Comparison of ENCODE assay signal across 1 cellular context in genomic region chr17:14471052-14471451, GRCh38.
A peak's percentile ranks its signal among the peaks of the same experiment; 100 is the strongest.
TF ChIP-seq lines count a peak whose summit lies in the region.

No MANE protein-coding gene starts in this region.

TF ChIP-seq in HepG2, 621 proteins besides CTCF, POLR2A, EP300 and RAD21 (continued from another document):
- TF ChIP-seq PHB2 (IDR thresholded peaks at IDR 0.05; ENCODE audit: partially characterized antibody) (no peak), RELA (CRISPR knock-in tag; IDR thresholded peaks at IDR 0.05) (no peak), ZNF879 (CRISPR knock-in tag; IDR thresholded peaks at IDR 0.05) (no peak), RNF2 (conservative IDR thresholded peaks at IDR 0.05; ENCODE audit: low read depth) (no peak), ZNF619 (CRISPR knock-in tag; IDR thresholded peaks at IDR 0.05) (no peak), TEAD3 (CRISPR knock-in tag; optimal IDR thresholded peaks at IDR 0.05; ENCODE audit: borderline replicate concordance) (peak; percentile 90), ELF4 (CRISPR knock-in tag; IDR thresholded peaks at IDR 0.05; ENCODE audit: borderline replicate concordance) (no peak), FOXP1 (IDR thresholded peaks at IDR 0.05) (no peak), FOXP1 (CRISPR knock-in tag; IDR thresholded peaks at IDR 0.05) (peak; percentile 63; the same call in 1 of the 2 replicates), ZNF333 (CRISPR knock-in tag; IDR thresholded peaks at IDR 0.05; ENCODE audit: borderline replicate concordance) (no peak), TCF7 (IDR thresholded peaks at IDR 0.05; ENCODE audit: low read depth) (no peak), SRY (CRISPR knock-in tag; IDR thresholded peaks at IDR 0.05) (no peak), SNRNP70 (IDR thresholded peaks at IDR 0.05; ENCODE audit: low read depth, low read length) (no peak), ZNF468 (CRISPR knock-in tag; IDR thresholded peaks at IDR 0.05) (no peak), ZNF331 (CRISPR knock-in tag; IDR thresholded peaks at IDR 0.05) (peak; percentile 80), KDM6A (CRISPR knock-in tag; IDR thresholded peaks at IDR 0.05; ENCODE audit: low read depth) (no peak), ZNF788 (CRISPR knock-in tag; IDR thresholded peaks at IDR 0.05; ENCODE audit: borderline replicate concordance) (no peak), ZBTB42 (CRISPR knock-in tag; IDR thresholded peaks at IDR 0.05) (0 out of 2 replicates have a peak, but pooled peaks have one; percentile 37), GZF1 (CRISPR knock-in tag; IDR thresholded peaks at IDR 0.05) (no peak), ZNF292 (CRISPR knock-in tag; IDR thresholded peaks at IDR 0.05; ENCODE audit: borderline replicate concordance, low read depth) (peak; percentile 29; the same call in 1 of the 2 replicates), ZFX (CRISPR knock-in tag; IDR thresholded peaks at IDR 0.05; ENCODE audit: low read depth) (peak; percentile 44), TBP (CRISPR knock-in tag; IDR thresholded peaks at IDR 0.05) (no peak), BORCS8-MEF2B (CRISPR knock-in tag; IDR thresholded peaks at IDR 0.05) (no peak), ZNF430 (CRISPR knock-in tag; IDR thresholded peaks at IDR 0.05) (0 out of 2 replicates have a peak, but pooled peaks have one; percentile 47), ZC3H4 (CRISPR knock-in tag; IDR thresholded peaks at IDR 0.05; ENCODE audit: borderline replicate concordance) (no peak), ZNF512 (CRISPR knock-in tag; IDR thresholded peaks at IDR 0.05) (no peak), RCOR2 (CRISPR knock-in tag; IDR thresholded peaks at IDR 0.05) (peak; percentile 78), MEF2D (CRISPR knock-in tag; IDR thresholded peaks at IDR 0.05) (no peak), ATRX (CRISPR knock-in tag; IDR thresholded peaks at IDR 0.05; ENCODE audit: borderline replicate concordance) (no peak), ZNF317 (CRISPR knock-in tag; IDR thresholded peaks at IDR 0.05) (no peak), GATA4 (IDR thresholded peaks at IDR 0.05; ENCODE audit: borderline replicate concordance, low read depth) (no peak), FOXK1 (CRISPR knock-in tag; IDR thresholded peaks at IDR 0.05; ENCODE audit: borderline replicate concordance, low read depth) (peak; percentile 45; the same call in 1 of the 2 replicates), IRF2 (CRISPR knock-in tag; IDR thresholded peaks at IDR 0.05) (peak; percentile 78), BCL6 (CRISPR knock-in tag; IDR thresholded peaks at IDR 0.05) (peak; percentile 60), MYC (CRISPR knock-in tag; IDR thresholded peaks at IDR 0.05; ENCODE audit: borderline replicate concordance) (no peak), ZNF841 (CRISPR knock-in tag; IDR thresholded peaks at IDR 0.05; ENCODE audit: borderline replicate concordance) (no peak), SRSF9 (IDR thresholded peaks at IDR 0.05; ENCODE audit: borderline replicate concordance, insufficient read depth, low read depth, low read length, poor library complexity, severe bottlenecking) (no peak), CREB1 (IDR thresholded peaks at IDR 0.05) (no peak), CREB1 (CRISPR knock-in tag; IDR thresholded peaks at IDR 0.05) (0 out of 2 replicates have a peak, but pooled peaks have one; percentile 24), ZNF644 (CRISPR knock-in tag; IDR thresholded peaks at IDR 0.05; ENCODE audit: low read depth) (peak; percentile 56; the same call in 1 of the 2 replicates), ARHGAP35 (CRISPR knock-in tag; IDR thresholded peaks at IDR 0.05; ENCODE audit: borderline replicate concordance) (no peak), ZNF441 (CRISPR knock-in tag; IDR thresholded peaks at IDR 0.05; ENCODE audit: borderline replicate concordance) (peak; percentile 36; the same call in 1 of the 2 replicates), SMARCE1 (IDR thresholded peaks at IDR 0.05; ENCODE audit: borderline replicate concordance) (no peak), MIER3 (CRISPR knock-in tag; IDR thresholded peaks at IDR 0.05; ENCODE audit: borderline replicate concordance) (no peak), RFX3 (CRISPR knock-in tag; IDR thresholded peaks at IDR 0.05) (no peak), WIZ (CRISPR knock-in tag; IDR thresholded peaks at IDR 0.05) (no peak), SP5 (CRISPR knock-in tag; IDR thresholded peaks at IDR 0.05; ENCODE audit: borderline replicate concordance, low read depth) (peak; percentile 85), KAT2B (IDR thresholded peaks at IDR 0.05; ENCODE audit: borderline replicate concordance, low read depth, low read length) (no peak)
- TF ChIP-seq, protein P1, sequence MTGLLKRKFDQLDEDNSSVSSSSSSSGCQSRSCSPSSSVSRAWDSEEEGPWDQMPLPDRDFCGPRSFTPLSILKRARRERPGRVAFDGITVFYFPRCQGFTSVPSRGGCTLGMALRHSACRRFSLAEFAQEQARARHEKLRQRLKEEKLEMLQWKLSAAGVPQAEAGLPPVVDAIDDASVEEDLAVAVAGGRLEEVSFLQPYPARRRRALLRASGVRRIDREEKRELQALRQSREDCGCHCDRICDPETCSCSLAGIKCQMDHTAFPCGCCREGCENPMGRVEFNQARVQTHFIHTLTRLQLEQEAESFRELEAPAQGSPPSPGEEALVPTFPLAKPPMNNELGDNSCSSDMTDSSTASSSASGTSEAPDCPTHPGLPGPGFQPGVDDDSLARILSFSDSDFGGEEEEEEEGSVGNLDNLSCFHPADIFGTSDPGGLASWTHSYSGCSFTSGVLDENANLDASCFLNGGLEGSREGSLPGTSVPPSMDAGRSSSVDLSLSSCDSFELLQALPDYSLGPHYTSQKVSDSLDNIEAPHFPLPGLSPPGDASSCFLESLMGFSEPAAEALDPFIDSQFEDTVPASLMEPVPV (CRISPR knock-in tag; IDR thresholded peaks at IDR 0.05) = no peak
- TF ChIP-seq, protein P2, sequence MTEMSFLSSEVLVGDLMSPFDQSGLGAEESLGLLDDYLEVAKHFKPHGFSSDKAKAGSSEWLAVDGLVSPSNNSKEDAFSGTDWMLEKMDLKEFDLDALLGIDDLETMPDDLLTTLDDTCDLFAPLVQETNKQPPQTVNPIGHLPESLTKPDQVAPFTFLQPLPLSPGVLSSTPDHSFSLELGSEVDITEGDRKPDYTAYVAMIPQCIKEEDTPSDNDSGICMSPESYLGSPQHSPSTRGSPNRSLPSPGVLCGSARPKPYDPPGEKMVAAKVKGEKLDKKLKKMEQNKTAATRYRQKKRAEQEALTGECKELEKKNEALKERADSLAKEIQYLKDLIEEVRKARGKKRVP (CRISPR knock-in tag; IDR thresholded peaks at IDR 0.05) = no peak
- TF ChIP-seq, protein P3, sequence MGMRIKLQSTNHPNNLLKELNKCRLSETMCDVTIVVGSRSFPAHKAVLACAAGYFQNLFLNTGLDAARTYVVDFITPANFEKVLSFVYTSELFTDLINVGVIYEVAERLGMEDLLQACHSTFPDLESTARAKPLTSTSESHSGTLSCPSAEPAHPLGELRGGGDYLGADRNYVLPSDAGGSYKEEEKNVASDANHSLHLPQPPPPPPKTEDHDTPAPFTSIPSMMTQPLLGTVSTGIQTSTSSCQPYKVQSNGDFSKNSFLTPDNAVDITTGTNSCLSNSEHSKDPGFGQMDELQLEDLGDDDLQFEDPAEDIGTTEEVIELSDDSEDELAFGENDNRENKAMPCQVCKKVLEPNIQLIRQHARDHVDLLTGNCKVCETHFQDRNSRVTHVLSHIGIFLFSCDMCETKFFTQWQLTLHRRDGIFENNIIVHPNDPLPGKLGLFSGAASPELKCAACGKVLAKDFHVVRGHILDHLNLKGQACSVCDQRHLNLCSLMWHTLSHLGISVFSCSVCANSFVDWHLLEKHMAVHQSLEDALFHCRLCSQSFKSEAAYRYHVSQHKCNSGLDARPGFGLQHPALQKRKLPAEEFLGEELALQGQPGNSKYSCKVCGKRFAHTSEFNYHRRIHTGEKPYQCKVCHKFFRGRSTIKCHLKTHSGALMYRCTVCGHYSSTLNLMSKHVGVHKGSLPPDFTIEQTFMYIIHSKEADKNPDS (CRISPR knock-in tag; IDR thresholded peaks at IDR 0.05) = no peak
- TF ChIP-seq, protein P4, sequence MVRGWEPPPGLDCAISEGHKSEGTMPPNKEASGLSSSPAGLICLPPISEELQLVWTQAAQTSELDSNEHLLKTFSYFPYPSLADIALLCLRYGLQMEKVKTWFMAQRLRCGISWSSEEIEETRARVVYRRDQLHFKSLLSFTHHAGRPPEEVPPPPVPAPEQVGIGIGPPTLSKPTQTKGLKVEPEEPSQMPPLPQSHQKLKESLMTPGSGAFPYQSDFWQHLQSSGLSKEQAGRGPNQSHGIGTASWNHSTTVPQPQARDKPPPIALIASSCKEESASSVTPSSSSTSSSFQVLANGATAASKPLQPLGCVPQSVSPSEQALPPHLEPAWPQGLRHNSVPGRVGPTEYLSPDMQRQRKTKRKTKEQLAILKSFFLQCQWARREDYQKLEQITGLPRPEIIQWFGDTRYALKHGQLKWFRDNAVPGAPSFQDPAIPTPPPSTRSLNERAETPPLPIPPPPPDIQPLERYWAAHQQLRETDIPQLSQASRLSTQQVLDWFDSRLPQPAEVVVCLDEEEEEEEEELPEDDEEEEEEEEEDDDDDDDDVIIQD (CRISPR knock-in tag; IDR thresholded peaks at IDR 0.05; ENCODE audit: low read depth) = peak; percentile 65; the same call in 1 of the 2 replicates
- TF ChIP-seq, protein P5, sequence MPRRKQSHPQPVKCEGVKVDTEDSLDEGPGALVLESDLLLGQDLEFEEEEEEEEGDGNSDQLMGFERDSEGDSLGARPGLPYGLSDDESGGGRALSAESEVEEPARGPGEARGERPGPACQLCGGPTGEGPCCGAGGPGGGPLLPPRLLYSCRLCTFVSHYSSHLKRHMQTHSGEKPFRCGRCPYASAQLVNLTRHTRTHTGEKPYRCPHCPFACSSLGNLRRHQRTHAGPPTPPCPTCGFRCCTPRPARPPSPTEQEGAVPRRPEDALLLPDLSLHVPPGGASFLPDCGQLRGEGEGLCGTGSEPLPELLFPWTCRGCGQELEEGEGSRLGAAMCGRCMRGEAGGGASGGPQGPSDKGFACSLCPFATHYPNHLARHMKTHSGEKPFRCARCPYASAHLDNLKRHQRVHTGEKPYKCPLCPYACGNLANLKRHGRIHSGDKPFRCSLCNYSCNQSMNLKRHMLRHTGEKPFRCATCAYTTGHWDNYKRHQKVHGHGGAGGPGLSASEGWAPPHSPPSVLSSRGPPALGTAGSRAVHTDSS (CRISPR knock-in tag; conservative IDR thresholded peaks at IDR 0.05) = no peak
- TF ChIP-seq, protein P6, sequence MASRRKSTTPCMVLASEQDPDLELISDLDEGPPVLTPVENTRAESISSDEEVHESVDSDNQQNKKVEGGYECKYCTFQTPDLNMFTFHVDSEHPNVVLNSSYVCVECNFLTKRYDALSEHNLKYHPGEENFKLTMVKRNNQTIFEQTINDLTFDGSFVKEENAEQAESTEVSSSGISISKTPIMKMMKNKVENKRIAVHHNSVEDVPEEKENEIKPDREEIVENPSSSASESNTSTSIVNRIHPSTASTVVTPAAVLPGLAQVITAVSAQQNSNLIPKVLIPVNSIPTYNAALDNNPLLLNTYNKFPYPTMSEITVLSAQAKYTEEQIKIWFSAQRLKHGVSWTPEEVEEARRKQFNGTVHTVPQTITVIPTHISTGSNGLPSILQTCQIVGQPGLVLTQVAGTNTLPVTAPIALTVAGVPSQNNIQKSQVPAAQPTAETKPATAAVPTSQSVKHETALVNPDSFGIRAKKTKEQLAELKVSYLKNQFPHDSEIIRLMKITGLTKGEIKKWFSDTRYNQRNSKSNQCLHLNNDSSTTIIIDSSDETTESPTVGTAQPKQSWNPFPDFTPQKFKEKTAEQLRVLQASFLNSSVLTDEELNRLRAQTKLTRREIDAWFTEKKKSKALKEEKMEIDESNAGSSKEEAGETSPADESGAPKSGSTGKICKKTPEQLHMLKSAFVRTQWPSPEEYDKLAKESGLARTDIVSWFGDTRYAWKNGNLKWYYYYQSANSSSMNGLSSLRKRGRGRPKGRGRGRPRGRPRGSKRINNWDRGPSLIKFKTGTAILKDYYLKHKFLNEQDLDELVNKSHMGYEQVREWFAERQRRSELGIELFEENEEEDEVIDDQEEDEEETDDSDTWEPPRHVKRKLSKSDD (CRISPR knock-in tag; IDR thresholded peaks at IDR 0.05; ENCODE audit: low read depth) = no peak
